21 cellular contexts compared by ENCODE assay signal in the genomic region with DNA sequence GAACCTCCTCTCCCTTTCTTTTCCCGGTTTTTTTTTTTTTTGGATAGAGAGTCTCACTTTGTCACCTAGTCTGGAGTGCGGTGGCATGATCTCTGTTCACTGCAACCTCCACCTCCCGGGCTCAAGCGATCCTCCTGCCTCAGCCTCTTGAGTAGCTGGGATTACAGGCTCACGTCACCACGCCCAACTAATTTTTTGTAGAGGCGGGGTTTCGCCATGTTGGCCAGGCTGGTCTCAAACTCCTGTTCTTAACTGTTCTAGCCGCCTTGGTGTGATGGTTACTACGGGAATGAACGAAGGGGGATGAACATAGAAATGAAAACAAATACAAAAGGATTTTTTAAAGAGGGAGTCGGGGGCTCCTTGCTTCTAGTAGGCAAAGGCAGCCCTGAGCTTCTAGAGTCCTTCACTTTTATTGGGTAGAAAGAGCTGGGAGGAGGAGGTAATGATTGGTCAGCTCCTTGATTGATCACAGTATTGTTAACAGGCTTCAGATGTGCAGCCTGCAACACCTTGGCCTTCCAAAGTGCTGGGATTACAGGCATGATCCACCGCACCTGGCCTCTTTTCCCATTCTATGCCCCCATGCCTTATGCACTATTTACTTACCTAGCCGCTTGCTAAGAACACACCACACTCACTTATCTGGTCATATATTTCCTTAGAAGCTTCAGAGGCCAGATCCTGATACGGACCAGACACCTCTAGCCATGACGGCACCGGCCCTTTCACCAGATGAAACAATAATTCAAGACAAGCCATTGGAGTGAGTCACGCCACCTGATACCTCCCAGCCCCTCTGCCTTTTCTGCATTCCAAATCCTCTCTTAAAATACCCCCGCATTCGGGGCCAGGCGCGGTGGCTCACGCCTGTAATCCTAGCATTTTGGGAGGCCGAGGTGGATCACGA. TPM values are rescaled to one million over a fixed set of nuclear protein-coding genes. Genes with fewer than 3 reads are reported as not detected.
DNase-seq lines count a peak whose midpoint lies in the region; ATAC-seq and TF ChIP-seq lines count a peak whose summit lies in the region.
"Had no signal": no experiment of that assay in that cellular context is flagged by ENCODE, and none has a peak within 500 bp of the region (broad histone marks: within the 10 kb centered on the region; RNA-seq: fewer than 3 reads in every experiment).

No MANE protein-coding gene starts in this region.

- H3K4me3 ChIP-seq in neural progenitor cell: no peak overlapping the region
- H3K4me3 ChIP-seq: body of pancreas, heart right ventricle, prostate gland, vagina had no signal

- DNase-seq in ELF-1 (ENCODE audit: low read depth, low spot score): peak; percentile 86
- DNase-seq in NCI-H226: peak; percentile 51
- peak; percentile 46 for DNase-seq in chondrocyte (ENCODE audit: low spot score)
- DNase-seq in neural progenitor cell (ENCODE audit: low spot score): no peak
- DNase-seq in osteocyte (ENCODE audit: extremely low spot score, unreplicated experiment): no peak
- DNase-seq in amniotic stem cell (lab: John Stamatoyannopoulos, UW): no peak
- DNase-seq: activated naive CD8-positive, alpha-beta T cell treated with anti-CD3 and anti-CD28 coated beads for 36 hours; body of pancreas; cortex of kidney; DMS 273 treated with DMSO at 0.1 percent for 48 hours; GF-D8; heart right ventricle; left ventricle myocardium superior; NCI-H1105; NCI-H2081 treated with DMSO at 0.1 percent for 48 hours; NCI-H446 treated with DMSO at 0.1 percent for 48 hours had no signal

- no peaks in the 10 kb centered on the region for H3K27me3 ChIP-seq in neural progenitor cell
- H3K27me3 ChIP-seq: body of pancreas, heart right ventricle, vagina had no signal

- no peaks in the 10 kb centered on the region for H3K4me1 ChIP-seq in neural progenitor cell

- H3K4me1 Mint-ChIP-seq in chondrocyte (ENCODE audit: low read depth) (peaks cover 32% of the 10 kb centered on the region), neural progenitor cell (peaks cover 16% of the 10 kb centered on the region), osteocyte (ENCODE audit: unreplicated experiment) (peaks cover 39% of the 10 kb centered on the region)

- H3K79me2 ChIP-seq in neural progenitor cell (ENCODE audit: low read depth): no peaks in the 10 kb centered on the region

- no peak overlapping the region for H2AFZ ChIP-seq in neural progenitor cell (replicated peaks)

- H3K9me3 Mint-ChIP-seq in chondrocyte (ENCODE audit: low read depth): no peaks in the 10 kb centered on the region
- peaks cover 5% of the 10 kb centered on the region for H3K9me3 Mint-ChIP-seq in neural progenitor cell
- H3K9me3 Mint-ChIP-seq in osteocyte (ENCODE audit: unreplicated experiment): no peaks in the 10 kb centered on the region
- H3K9me3 Mint-ChIP-seq: activated naive CD8-positive, alpha-beta T cell treated with anti-CD3 and anti-CD28 coated beads for 36 hours had no signal

- TF ChIP-seq CTCF in chondrocyte (IDR thresholded peaks at IDR 0.05) (no peak), neural progenitor cell (IDR thresholded peaks at IDR 0.05) (no peak), osteocyte (IDR thresholded peaks at IDR 0.05) (no peak)

- H3K9me3 ChIP-seq in neural progenitor cell (ENCODE audit: low read depth): no peaks in the 10 kb centered on the region
- H3K9me3 ChIP-seq: body of pancreas, prostate gland, vagina had no signal

- no peaks in the 10 kb centered on the region for H3F3A ChIP-seq in neural progenitor cell (ENCODE audit: low read depth)

- no peaks in the 10 kb centered on the region for H3K36me3 Mint-ChIP-seq in chondrocyte (ENCODE audit: low read depth)
- no peaks in the 10 kb centered on the region for H3K36me3 Mint-ChIP-seq in neural progenitor cell
- no peaks in the 10 kb centered on the region for H3K36me3 Mint-ChIP-seq in osteocyte (ENCODE audit: unreplicated experiment)
- H3K36me3 Mint-ChIP-seq: activated naive CD8-positive, alpha-beta T cell treated with anti-CD3 and anti-CD28 coated beads for 36 hours had no signal

- no peak overlapping the region for H3K4me2 ChIP-seq in neural progenitor cell

- H3K9ac ChIP-seq in neural progenitor cell: no peak overlapping the region

- H3K27me3 Mint-ChIP-seq in chondrocyte (ENCODE audit: low read depth) (no peaks in the 10 kb centered on the region), neural progenitor cell (ENCODE audit: insufficient read depth, low read depth) (peaks cover 6% of the 10 kb centered on the region), osteocyte (ENCODE audit: unreplicated experiment) (no peaks in the 10 kb centered on the region)
- H3K27me3 Mint-ChIP-seq: activated naive CD8-positive, alpha-beta T cell treated with anti-CD3 and anti-CD28 coated beads for 36 hours had no signal

- H3K27ac ChIP-seq in neural progenitor cell: no peak overlapping the region
- H3K27ac ChIP-seq: body of pancreas, heart right ventricle, prostate gland, vagina, VCaP had no signal

- no peaks in the 10 kb centered on the region for H4K20me1 ChIP-seq in neural progenitor cell (ENCODE audit: low read depth)

- no peaks in the 10 kb centered on the region for H3K36me3 ChIP-seq in neural progenitor cell
- H3K36me3 ChIP-seq: heart right ventricle, prostate gland, vagina had no signal

- H3K4me3 Mint-ChIP-seq in chondrocyte (ENCODE audit: unreplicated experiment) (no peak overlapping the region), neural progenitor cell (no peak overlapping the region), osteocyte (ENCODE audit: unreplicated experiment) (no peak overlapping the region)
- H3K4me3 Mint-ChIP-seq: activated naive CD8-positive, alpha-beta T cell treated with anti-CD3 and anti-CD28 coated beads for 36 hours; neural crest cell had no signal

- H3K27ac Mint-ChIP-seq in chondrocyte (ENCODE audit: unreplicated experiment) (no peak overlapping the region), neural progenitor cell (peak overlapping the region; percentile 13), osteocyte (ENCODE audit: unreplicated experiment) (no peak overlapping the region)
- H3K27ac Mint-ChIP-seq: activated naive CD8-positive, alpha-beta T cell treated with anti-CD3 and anti-CD28 coated beads for 36 hours had no signal

- no peak for ATAC-seq in HG02678 (IDR thresholded peaks at IDR 0.05; ENCODE audit: unreplicated experiment)
- ATAC-seq: body of pancreas, heart right ventricle, left ventricle myocardium superior had no signal

RNA-seq across cellular contexts. Expression of a gene that starts 20.6 kb away (rescaled TPM):
- total RNA-seq in chondrocyte: 0.34 to 1.00 TPM (median 0.65 TPM) in 3 replicates
- total RNA-seq in neural progenitor cell (ENCODE audit: low replicate concordance): 0.02 and 0.25 TPM in 2 replicates
- 4.2 and 4.5 TPM in 2 replicates for total RNA-seq in osteocyte

RNA-seq across cellular contexts. Expression of a gene that starts 42.9 kb away (rescaled TPM):
- total RNA-seq in chondrocyte: 30.7 to 47.2 TPM (median 37.5 TPM) in 3 replicates
- not detected in 2 replicates for total RNA-seq in neural progenitor cell (ENCODE audit: low replicate concordance)
- 136 and 150 TPM in 2 replicates for total RNA-seq in osteocyte
- total RNA-seq: activated naive CD8-positive, alpha-beta T cell treated with anti-CD3 and anti-CD28 coated beads for 36 hours had no signal

Comparison
In these comparisons a context has a peak if more than half of its experiments do, and no peak if none do; other contexts are left out.
1. DNase-seq: peak in ELF-1 (single experiment), NCI-H226 (single experiment) and chondrocyte (single experiment); none in neural progenitor cell (single experiment), osteocyte (single experiment) and amniotic stem cell (single experiment).
2. RNA of a gene that starts 42.9 kb away (total RNA-seq): 136 to 150 TPM in osteocyte and 30.7 to 47.2 TPM in chondrocyte; not detected in neural progenitor cell; every median in the first group is over 10 times any median in the second.